In genomic region chr13:27274631-27275030, GRCh38 we compare ENCODE assay signal across 26 cellular contexts.
"Had no signal": no experiment of that assay in that cellular context is flagged by ENCODE, and none has a peak within 500 bp of the region (broad histone marks: within the 10 kb centered on the region; RNA-seq: fewer than 3 reads in every experiment).

No MANE protein-coding gene starts in this region.

- H3K27me3 ChIP-seq: brain microvascular endothelial cell, right lobe of liver had no signal

- H3K27ac Mint-ChIP-seq: activated CD4-positive, alpha-beta T cell treated with anti-CD3 and anti-CD28 coated beads, Interleukin-2, amount 10 ng/mL, durations not matched to agents 7 days and 5 days; activated CD8-positive, alpha-beta memory T cell treated with anti-CD3 and anti-CD28 coated beads, Interleukin-2, amount 10 ng/mL, durations not matched to agents 7 days and 5 days; activated CD8-positive, alpha-beta T cell treated with anti-CD3 and anti-CD28 coated beads for 36 hours; activated naive CD4-positive, alpha-beta T cell treated with anti-CD3 and anti-CD28 coated beads, Interleukin-2, amount 50 U/mL, for 24 hours; activated T-helper 1 cell treated with anti-CD3 and anti-CD28 coated beads, Interleukin-12 subunit alpha, Interleukin-12 subunit beta, Interleukin-2, Interleukin-4 antibody, amounts not matched to agents 30 ng/mL and 10 ng/mL and 1 ng/mL, durations not matched to agents 14 hours and 24 hours and 36 hours; neural progenitor cell; stimulated activated memory B cell treated with anti-CD40 and anti-IgM and Interleukin-4, amounts not matched to agents 10 μg/mL and 1 μg/mL and 100 μg/mL, for 72 hours; T-helper 2 cell treated with Interferon-gamma antibody and Interleukin-4, amounts not matched to agents 5 μg/mL and 100 μg/mL, for 36 hours; type B pancreatic cell had no signal

- H3K4me3 ChIP-seq: lung, neural progenitor cell, right lobe of liver, smooth muscle cell had no signal

- ATAC-seq: activated CD8-positive, alpha-beta memory T cell treated with anti-CD3 and anti-CD28 coated beads, Interleukin-2, amount 10 ng/mL, durations not matched to agents 7 days and 5 days; activated CD8-positive, alpha-beta T cell treated with anti-CD3 and anti-CD28 coated beads for 36 hours; left lobe of liver; right lobe of liver; stimulated activated memory B cell treated with anti-CD40 and anti-IgM and Interleukin-4, amounts not matched to agents 10 μg/mL and 1 μg/mL and 100 μg/mL, for 72 hours had no signal

- H3K36me3 Mint-ChIP-seq: activated naive CD4-positive, alpha-beta T cell treated with anti-CD3 and anti-CD28 coated beads, Interleukin-2, amount 50 U/mL, for 24 hours; naive B cell; neural progenitor cell; stimulated activated memory B cell treated with anti-CD40 and anti-IgM and Interleukin-4, amounts not matched to agents 10 μg/mL and 1 μg/mL and 100 μg/mL, for 72 hours; type B pancreatic cell had no signal

- DNase-seq: activated CD4-positive, alpha-beta T cell treated with anti-CD3 and anti-CD28 coated beads, Interleukin-2, amount 10 ng/mL, durations not matched to agents 7 days and 5 days; activated CD4-positive, CD25-positive, alpha-beta regulatory T cell treated with anti-CD3 and anti-CD28 coated beads, Interleukin-2, amount 50 U/mL, for 72 hours; activated CD8-positive, alpha-beta memory T cell treated with anti-CD3 and anti-CD28 coated beads, Interleukin-2, amount 10 ng/mL, durations not matched to agents 7 days and 5 days; activated CD8-positive, alpha-beta T cell treated with anti-CD3 and anti-CD28 coated beads for 36 hours; activated gamma-delta T cell; anterior cingulate cortex; brain microvascular endothelial cell; dermis blood vessel endothelial cell; effector memory CD4-positive, alpha-beta T cell; foreskin melanocyte; kidney; naive B cell; posterior cingulate gyrus; right lobe of liver; stimulated activated CD4-positive, alpha-beta T cell treated with anti-CD3 and anti-CD28 coated beads, Interleukin-15, amount 100 ng/mL, for 24 hours; WERI-Rb-1 had no signal

- H3K9me3 ChIP-seq: right lobe of liver had no signal

- H3K27ac ChIP-seq: neural progenitor cell, right lobe of liver, WERI-Rb-1 had no signal

- H3K4me3 Mint-ChIP-seq: activated CD4-positive, alpha-beta T cell treated with anti-CD3 and anti-CD28 coated beads, Interleukin-2, amount 10 ng/mL, durations not matched to agents 7 days and 5 days; activated CD8-positive, alpha-beta memory T cell treated with anti-CD3 and anti-CD28 coated beads, Interleukin-2, amount 10 ng/mL, durations not matched to agents 7 days and 5 days; activated CD8-positive, alpha-beta T cell treated with anti-CD3 and anti-CD28 coated beads for 36 hours; activated naive CD4-positive, alpha-beta T cell treated with anti-CD3 and anti-CD28 coated beads, Interleukin-2, amount 50 U/mL, for 24 hours; activated T-helper 1 cell treated with anti-CD3 and anti-CD28 coated beads, Interleukin-12 subunit alpha, Interleukin-12 subunit beta, Interleukin-2, Interleukin-4 antibody, amounts not matched to agents 30 ng/mL and 10 ng/mL and 1 ng/mL, durations not matched to agents 14 hours and 24 hours and 36 hours; neural progenitor cell; stimulated activated memory B cell treated with anti-CD40 and anti-IgM and Interleukin-4, amounts not matched to agents 10 μg/mL and 1 μg/mL and 100 μg/mL, for 72 hours; T-helper 2 cell treated with Interferon-gamma antibody and Interleukin-4, amounts not matched to agents 5 μg/mL and 100 μg/mL, for 36 hours; type B pancreatic cell had no signal

- H3K4me2 ChIP-seq: neural progenitor cell, smooth muscle cell had no signal

- H3K36me3 ChIP-seq: brain microvascular endothelial cell, neural progenitor cell, WERI-Rb-1 had no signal

- H3K4me1 ChIP-seq: neural progenitor cell had no signal

- H3K9me3 Mint-ChIP-seq: activated CD4-positive, alpha-beta T cell treated with anti-CD3 and anti-CD28 coated beads, Interleukin-2, amount 10 ng/mL, durations not matched to agents 7 days and 5 days; activated CD8-positive, alpha-beta T cell treated with anti-CD3 and anti-CD28 coated beads for 36 hours; activated naive CD4-positive, alpha-beta T cell treated with anti-CD3 and anti-CD28 coated beads, Interleukin-2, amount 50 U/mL, for 24 hours; activated T-helper 1 cell treated with anti-CD3 and anti-CD28 coated beads, Interleukin-12 subunit alpha, Interleukin-12 subunit beta, Interleukin-2, Interleukin-4 antibody, amounts not matched to agents 30 ng/mL and 10 ng/mL and 1 ng/mL, durations not matched to agents 14 hours and 24 hours and 36 hours; naive B cell; neural progenitor cell; stimulated activated memory B cell treated with anti-CD40 and anti-IgM and Interleukin-4, amounts not matched to agents 10 μg/mL and 1 μg/mL and 100 μg/mL, for 72 hours; T-helper 2 cell treated with Interferon-gamma antibody and Interleukin-4, amounts not matched to agents 5 μg/mL and 100 μg/mL, for 36 hours; type B pancreatic cell had no signal

- FAIRE-seq: kidney, TTC549 had no signal

- H2AFZ ChIP-seq: neural progenitor cell had no signal

- H3K27me3 Mint-ChIP-seq: activated CD8-positive, alpha-beta T cell treated with anti-CD3 and anti-CD28 coated beads for 36 hours; activated naive CD4-positive, alpha-beta T cell treated with anti-CD3 and anti-CD28 coated beads, Interleukin-2, amount 50 U/mL, for 24 hours; stimulated activated memory B cell treated with anti-CD40 and anti-IgM and Interleukin-4, amounts not matched to agents 10 μg/mL and 1 μg/mL and 100 μg/mL, for 72 hours had no signal
